9 cellular contexts compared by ENCODE assay signal in genomic region chr6:139369568-139370046, GRCh38. TPM values are rescaled to one million over a fixed set of nuclear protein-coding genes. Genes with fewer than 3 reads are reported as not detected.
A peak's percentile ranks its signal among the peaks of the same experiment; 100 is the strongest.
DNase-seq lines count a peak whose midpoint lies in the region; ATAC-seq, FAIRE-seq and TF ChIP-seq lines count a peak whose summit lies in the region.
"Had no signal": no experiment of that assay in that cellular context is flagged by ENCODE, and none has a peak within 500 bp of the region (broad histone marks: within the 10 kb centered on the region; RNA-seq: fewer than 3 reads in every experiment).

No MANE protein-coding gene starts in this region.

- TF ChIP-seq CTCF in BE2C (IDR thresholded peaks at IDR 0.05; ENCODE audit: low read depth, low read length): peak; percentile 69

- FAIRE-seq in GM12892 (lab: Jason Lieb, UNC): peak; percentile 73
- FAIRE-seq in islet of Langerhans (lab: Jason Lieb, UNC): peak; percentile 43

- H3K4me1 ChIP-seq in BE2C: peaks cover 4% of the 10 kb centered on the region; the same call in 1 of the 2 replicates

- no peak for ATAC-seq in HG03045 (IDR thresholded peaks at IDR 0.05; ENCODE audit: unreplicated experiment)

- no peak for DNase-seq in BE2C
- no peak for DNase-seq in GM12892 (ENCODE audit: insufficient read length)
- peak; percentile 72 for DNase-seq in NCI-H748 (lab: John Stamatoyannopoulos, UW; ENCODE audit: unreplicated experiment)
- DNase-seq in astrocyte of the hippocampus (ENCODE audit: low read depth, low spot score): peak; percentile 77
- peak; percentile 84 for DNase-seq in superior temporal gyrus (ENCODE audit: extremely low spot score)
- no peak for DNase-seq in NCI-H128 (lab: John Stamatoyannopoulos, UW; ENCODE audit: unreplicated experiment)

- no peak for TF ChIP-seq POLR2A in GM12892 (IDR thresholded peaks at IDR 0.05; ENCODE audit: low read depth, low read length)

- H3K4me3 ChIP-seq in BE2C (ENCODE audit: low read depth, low read length): no peak overlapping the region
- H3K4me3 ChIP-seq: SJSA1 had no signal

- no peaks in the 10 kb centered on the region for H3K9me3 ChIP-seq in BE2C
- H3K9me3 ChIP-seq: SJSA1 had no signal

- H3K36me3 ChIP-seq in BE2C: no peaks in the 10 kb centered on the region

- H3K27me3 ChIP-seq in BE2C: no peaks in the 10 kb centered on the region

RNA-seq across cellular contexts. Expression of gene CITED2, which starts 4.8 kb away (rescaled TPM):
- polyA plus RNA-seq in BE2C (2012; ENCODE audit: insufficient read depth, insufficient read length, low read depth): 77.6 TPM
- polyA plus RNA-seq in GM12892 (2012; ENCODE audit: missing spikeins): 4.3 TPM

Comparison
In these comparisons a context has a peak if more than half of its experiments do, and no peak if none do; other contexts are left out.
1. DNase-seq: peak in NCI-H748 (single experiment), astrocyte of the hippocampus (single experiment) and superior temporal gyrus (single experiment); none in BE2C (single experiment), GM12892 (single experiment) and NCI-H128 (single experiment).